Comparison of ENCODE assay signal across 32 cellular contexts in genomic region chr14:33862261-33862802, GRCh38.
"Had no signal": no experiment of that assay in that cellular context is flagged by ENCODE, and none has a peak within 500 bp of the region (broad histone marks: within the 10 kb centered on the region; RNA-seq: fewer than 3 reads in every experiment).

No MANE protein-coding gene starts in this region.

- DNase-seq: activated B cell treated with CpG ODN at 0.5 μM for 24 hours; activated CD4-positive, alpha-beta memory T cell treated with anti-CD3 and anti-CD28 coated beads for 36 hours; activated CD4-positive, alpha-beta T cell treated with anti-CD3 and anti-CD28 coated beads for 4 hours; activated CD4-positive, alpha-beta T cell treated with anti-CD3 and anti-CD28 coated beads, Interleukin-2, amount 10 ng/mL, durations not matched to agents 24 days and 14 days; activated CD4-positive, alpha-beta T cell treated with anti-CD3 and anti-CD28 coated beads, Interleukin-2, amount 50 U/mL, for 1 hour; activated CD4-positive, alpha-beta T cell treated with anti-CD3 and anti-CD28 coated beads, Interleukin-2, amount 50 U/mL, for 4 hours; activated CD4-positive, CD25-positive, alpha-beta regulatory T cell treated with anti-CD3 and anti-CD28 coated beads, Interleukin-2, amount 50 U/mL, for 72 hours; activated CD8-positive, alpha-beta memory T cell treated with anti-CD3 and anti-CD28 coated beads, Interleukin-2, amount 50 U/mL, for 4 hours; activated CD8-positive, alpha-beta T cell treated with anti-CD3 and anti-CD28 coated beads for 36 hours; activated effector memory CD4-positive, alpha-beta T cell treated with anti-CD3 and anti-CD28 coated beads, Interleukin-2, amount 50 U/mL, for 16 hours; activated gamma-delta T cell treated with Interleukin-2 at 50 U/mL for 16 hours; activated naive CD4-positive, alpha-beta T cell; activated naive CD4-positive, alpha-beta T cell treated with anti-CD3 and anti-CD28 coated beads for 36 hours; activated naive CD8-positive, alpha-beta T cell treated with anti-CD3 and anti-CD28 coated beads, Interleukin-2, amount 10 ng/mL, durations not matched to agents 7 days and 5 days; activated naive CD8-positive, alpha-beta T cell treated with anti-CD3 and anti-CD28 coated beads, Interleukin-2, amount 50 U/mL, for 24 hours; activated T-cell treated with anti-CD3 and anti-CD28 coated beads for 4 hours; activated T-cell treated with anti-CD3 and anti-CD28 coated beads, Interleukin-2, amount 50 U/mL, for 1 hour; activated T-cell treated with anti-CD3 and anti-CD28 coated beads, Interleukin-2, amount 50 U/mL, for 4 hours; activated T-cell treated with anti-CD3 and anti-CD28 coated beads, Interleukin-2, amount 50 U/mL, for 72 hours; amygdala; anterior cingulate cortex; caudate nucleus; cerebellar nuclear complex; T-helper 1 cell; T-helper 2 cell; T-helper 9 cell had no signal

- H3K4me1 ChIP-seq: ascending aorta had no signal

- H3K27me3 ChIP-seq: ascending aorta, cardiac muscle cell had no signal

- FAIRE-seq: bronchial epithelial cell, TTC549 had no signal

- ATAC-seq: activated CD8-positive, alpha-beta T cell treated with anti-CD3 and anti-CD28 coated beads for 36 hours; activated naive CD8-positive, alpha-beta T cell treated with anti-CD3 and anti-CD28 coated beads, Interleukin-2, amount 50 U/mL, for 24 hours; activated T-cell treated with anti-CD3 and anti-CD28 coated beads, Interleukin-2, amount 50 U/mL, for 4 hours; activated T-cell treated with anti-CD3 and anti-CD28 coated beads, Interleukin-2, amount 50 U/mL, for 72 hours; activated T-helper 17 cell treated with anti-CD3 and anti-CD28 coated beads, Interleukin-2, amount 50 U/mL, for 72 hours had no signal

- H3K27ac ChIP-seq: ascending aorta, cardiac muscle cell, VCaP had no signal

- H3K9me3 ChIP-seq: ascending aorta had no signal

- H3K36me3 ChIP-seq: ascending aorta, cardiac muscle cell had no signal

- H3K4me3 ChIP-seq: ascending aorta, cardiac muscle cell had no signal
